12 cellular contexts compared by ENCODE assay signal in the genomic region with DNA sequence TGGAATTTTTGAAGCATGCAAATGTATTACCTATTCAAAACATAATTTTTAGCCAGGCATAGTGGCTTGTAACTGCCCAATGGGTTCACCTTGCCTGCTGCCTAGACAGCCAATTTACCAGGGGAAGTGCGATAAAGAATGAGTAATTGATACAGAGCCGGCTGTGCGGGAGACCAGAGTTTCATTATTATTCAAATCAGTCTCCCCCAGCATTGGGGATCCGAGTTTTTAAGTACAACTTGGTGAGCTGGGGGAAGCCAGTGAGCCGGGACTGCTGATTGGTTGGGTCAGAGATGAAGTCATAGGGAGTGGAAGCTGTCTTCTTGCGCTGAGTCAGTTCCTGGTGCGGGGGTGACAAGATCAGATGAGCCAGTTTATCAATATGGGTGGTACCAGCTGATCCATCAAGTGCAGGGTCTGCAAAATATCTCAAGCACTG. TPM values are rescaled to one million over a fixed set of nuclear protein-coding genes. Genes with fewer than 3 reads are reported as not detected.
DNase-seq lines count a peak whose midpoint lies in the region; ATAC-seq and TF ChIP-seq lines count a peak whose summit lies in the region.
"Had no signal": no experiment of that assay in that cellular context is flagged by ENCODE, and none has a peak within 500 bp of the region (broad histone marks: within the 10 kb centered on the region; RNA-seq: fewer than 3 reads in every experiment).

No MANE protein-coding gene starts in this region.

- H3K27me3 Mint-ChIP-seq in activated CD8-positive, alpha-beta T cell treated with anti-CD3 and anti-CD28 coated beads for 36 hours: peaks cover 11% of the 10 kb centered on the region
- H3K27me3 Mint-ChIP-seq in glutamatergic neuron (ENCODE audit: unreplicated experiment): peaks cover 1% of the 10 kb centered on the region

- TF ChIP-seq CTCF in activated CD8-positive, alpha-beta T cell treated with anti-CD3 and anti-CD28 coated beads for 36 hours (IDR thresholded peaks at IDR 0.05): no peak
- TF ChIP-seq CTCF in glutamatergic neuron (IDR thresholded peaks at IDR 0.05; ENCODE audit: partially characterized antibody, unreplicated experiment): no peak

- ATAC-seq in activated CD8-positive, alpha-beta T cell treated with anti-CD3 and anti-CD28 coated beads for 36 hours: peak; percentile 85
- no peak for ATAC-seq in HG03342 (IDR thresholded peaks at IDR 0.05; ENCODE audit: unreplicated experiment)

- H3K9me3 Mint-ChIP-seq in activated CD8-positive, alpha-beta T cell treated with anti-CD3 and anti-CD28 coated beads for 36 hours: no peaks in the 10 kb centered on the region
- H3K9me3 Mint-ChIP-seq in glutamatergic neuron (ENCODE audit: unreplicated experiment): peaks cover 7% of the 10 kb centered on the region

- H3K36me3 Mint-ChIP-seq in activated CD8-positive, alpha-beta T cell treated with anti-CD3 and anti-CD28 coated beads for 36 hours (ENCODE audit: low read depth): no peaks in the 10 kb centered on the region
- H3K36me3 Mint-ChIP-seq in glutamatergic neuron (ENCODE audit: unreplicated experiment): no peaks in the 10 kb centered on the region

- CTCF ChIA-PET in activated CD8-positive, alpha-beta T cell treated with anti-CD3 and anti-CD28 coated beads for 36 hours (lab: Charles Lee): no interaction called here

- intact Hi-C loops in activated CD8-positive, alpha-beta T cell treated with anti-CD3 and anti-CD28 coated beads for 36 hours (cut with micrococcal nuclease): no loop called here

- no peaks in the 10 kb centered on the region for H3K4me1 Mint-ChIP-seq in activated CD8-positive, alpha-beta T cell treated with anti-CD3 and anti-CD28 coated beads for 36 hours (ENCODE audit: low read depth)
- H3K4me1 Mint-ChIP-seq in glutamatergic neuron (ENCODE audit: low read depth, unreplicated experiment): peaks cover 6% of the 10 kb centered on the region

- H3K27ac Mint-ChIP-seq in activated CD8-positive, alpha-beta T cell treated with anti-CD3 and anti-CD28 coated beads for 36 hours: no peak overlapping the region
- peak overlapping the region; percentile 48 for H3K27ac Mint-ChIP-seq in glutamatergic neuron (ENCODE audit: unreplicated experiment)

- POLR2A ChIA-PET in activated CD8-positive, alpha-beta T cell treated with anti-CD3 and anti-CD28 coated beads for 36 hours (lab: Charles Lee): no interaction called here

- DNase-seq in HT1080 (ENCODE audit: low read depth): peak; percentile 50
- DNase-seq in activated CD8-positive, alpha-beta T cell treated with anti-CD3 and anti-CD28 coated beads for 36 hours: peak; percentile 67
- no peak for DNase-seq in glutamatergic neuron
- peak; percentile 27 to 64 for DNase-seq in stimulated activated CD8-positive, alpha-beta memory T cell treated with anti-CD3 and anti-CD28 coated beads, Interleukin-15, amount 100 ng/mL, for 48 hours (ENCODE audit: low read depth in 2 of 2)
- no peak for DNase-seq in ecto neural progenitor cell (ENCODE audit: low spot score)
- no peak for DNase-seq in NCI-H2081 (lab: John Stamatoyannopoulos, UW)
- no peak for DNase-seq in globus pallidus (ENCODE audit: low spot score)
- DNase-seq: midbrain, NCI-H510A, posterior cingulate gyrus, upper lobe of left lung had no signal

- no peak overlapping the region for H3K4me3 Mint-ChIP-seq in activated CD8-positive, alpha-beta T cell treated with anti-CD3 and anti-CD28 coated beads for 36 hours
- no peak overlapping the region for H3K4me3 Mint-ChIP-seq in glutamatergic neuron (ENCODE audit: unreplicated experiment)

RNA-seq across cellular contexts. Expression of a gene that starts 29.1 kb away (rescaled TPM):
- total RNA-seq in HT1080 (2014; rRNA removed; shearing (Covaris generic)): 19.1 and 22.5 TPM in 2 replicates
- polyA plus RNA-seq in HT1080 (2015; cell fraction: cytosol; rRNA removed): 23.6 and 27.3 TPM in 2 replicates
- 14.4 and 14.6 TPM in 2 replicates for polyA plus RNA-seq in HT1080 (2015; cell fraction: nucleus; rRNA removed)
- 10 to 100 TPM; 23.1 to 24.1 TPM for total RNA-seq in activated CD8-positive, alpha-beta T cell treated with anti-CD3 and anti-CD28 coated beads for 36 hours
- total RNA-seq in glutamatergic neuron (ENCODE audit: unreplicated experiment): 31.0 TPM

Comparison
In these comparisons a context has a peak if more than half of its experiments do, and no peak if none do; other contexts are left out.
1. DNase-seq: peak in HT1080 (single experiment), activated CD8-positive, alpha-beta T cell treated with anti-CD3 and anti-CD28 coated beads for 36 hours (single experiment) and stimulated activated CD8-positive, alpha-beta memory T cell treated with anti-CD3 and anti-CD28 coated beads, Interleukin-15, amount 100 ng/mL, for 48 hours (2 of 2); none in glutamatergic neuron (single experiment), ecto neural progenitor cell (single experiment), NCI-H2081 (0 of 2) and globus pallidus (single experiment).